Comparison of ENCODE assay signal across 19 cellular contexts in genomic region chr5:437281-437771, GRCh38. TPM values are rescaled to one million over a fixed set of nuclear protein-coding genes. Genes with fewer than 3 reads are reported as not detected.
A peak's percentile ranks its signal among the peaks of the same experiment; 100 is the strongest.
DNase-seq lines count a peak whose midpoint lies in the region; ATAC-seq, FAIRE-seq and TF ChIP-seq lines count a peak whose summit lies in the region.
"Had no signal": no experiment of that assay in that cellular context is flagged by ENCODE, and none has a peak within 500 bp of the region (broad histone marks: within the 10 kb centered on the region; RNA-seq: fewer than 3 reads in every experiment).

No MANE protein-coding gene starts in this region.

- no peaks in the 10 kb centered on the region for H3K27me3 ChIP-seq in right cardiac atrium (ENCODE audit: control insufficient read depth, insufficient read depth)
- peaks cover 36 to 51% of the 10 kb centered on the region in 2 experiments for H3K27me3 ChIP-seq in K562 (ENCODE audit: control insufficient read depth in 2 of 2, insufficient read depth in 2 of 2, low read length in 2 of 2)
- H3K27me3 ChIP-seq in upper lobe of right lung, result no peaks in the 10 kb centered on the region
- H3K27me3 ChIP-seq in smooth muscle cell (ENCODE audit: low read depth), result no peaks in the 10 kb centered on the region

- peaks cover 2% of the 10 kb centered on the region for H3K9me1 ChIP-seq in K562 (ENCODE audit: control insufficient read depth, insufficient read depth, low read length)

- DNase-seq in cardiac septum (ENCODE audit: low spot score), result peak; percentile 44
- no peak for DNase-seq in right cardiac atrium
- no peak for DNase-seq in K562 (ENCODE audit: extremely low read depth in 1 of 4, low spot score in 3 of 4)
- DNase-seq in mesenteric fat pad (ENCODE audit: low spot score), result peak; percentile 82
- peak; percentile 52 for DNase-seq in upper lobe of right lung
- no peak for DNase-seq in smooth muscle cell (lab: John Stamatoyannopoulos, UW; ENCODE audit: unreplicated experiment)
- DNase-seq: activated CD4-positive, alpha-beta memory T cell treated with anti-CD3 and anti-CD28 coated beads for 36 hours; activated gamma-delta T cell treated with Interleukin-2 at 50 U/mL for 16 hours; activated T-cell treated with anti-CD3 and anti-CD28 coated beads for 4 hours; amniotic stem cell; C1 segment of cervical spinal cord; hippocampal formation; KG1; NCI-H524 treated with DMSO at 0.1 percent for 48 hours; nucleus accumbens; stimulated activated CD8-positive, alpha-beta memory T cell treated with anti-CD3 and anti-CD28 coated beads, Interleukin-4, amount 100 ng/mL, for 48 hours; T-helper 9 cell had no signal

- BruUV-seq in K562 (replicated peaks; lab: Mats Ljungman, UMichigan), result no TSS peak

- no peak for TF ChIP-seq EP300 in K562 (IDR thresholded peaks at IDR 0.05; ENCODE audit: low read length)

- no peak for TF ChIP-seq POLR2A in K562 (conservative IDR thresholded peaks at IDR 0.05)

- H3K9ac ChIP-seq in K562 (ENCODE audit: insufficient read depth in 1 of 2, low read depth in 2 of 2, low read length in 2 of 2) (peak overlapping the region in 1 of 2 experiments; percentile 28; a peak in 2 of 4 replicates), smooth muscle cell (ENCODE audit: low read depth) (no peak overlapping the region)

- intact Hi-C loops in cardiac septum (cut with DNase I) (no loop called here), right cardiac atrium (cut with DNase I) (no loop called here), K562 (cut with micrococcal nuclease) (loop anchor here (5.0 kb wide), 1 partner anchor 250 kb away; no protein-coding TSS in a partner anchor), upper lobe of right lung (cut with DNase I) (loop anchor here (10.0 kb wide), 1 partner anchor 123 kb away; no protein-coding TSS in a partner anchor)

- in situ Hi-C loops in K562 (cut with MboI), result no loop called here

- H3K4me1 ChIP-seq in right cardiac atrium (ENCODE audit: control insufficient read depth, insufficient read depth, low read length) (no peaks in the 10 kb centered on the region), K562 (replicated peaks in 1 of 2; ENCODE audit: control insufficient read depth in 2 of 2, insufficient read depth in 2 of 2, low read length in 2 of 2) (peaks cover 7 to 51% of the 10 kb centered on the region in 2 experiments; a peak in 4 of 5 replicates), upper lobe of right lung (peaks cover 7% of the 10 kb centered on the region), smooth muscle cell (ENCODE audit: low read depth) (peaks cover 6% of the 10 kb centered on the region)

- H3K27ac ChIP-seq in right cardiac atrium (ENCODE audit: low read length), result no peak overlapping the region
- no peak overlapping the region for H3K27ac ChIP-seq in K562 (ENCODE audit: extremely low read depth, low read depth, low read length)
- H3K27ac ChIP-seq in upper lobe of right lung, result no peak overlapping the region
- H3K27ac ChIP-seq in smooth muscle cell (ENCODE audit: low read depth), result no peak overlapping the region

- H3K36me3 ChIP-seq in K562 (ENCODE audit: control insufficient read depth, insufficient read depth, low read length) (no peaks in the 10 kb centered on the region), upper lobe of right lung (no peaks in the 10 kb centered on the region), smooth muscle cell (ENCODE audit: low read depth) (no peaks in the 10 kb centered on the region)

- ATAC-seq in right cardiac atrium, result no peak
- no peak for ATAC-seq in K562
- no peak for ATAC-seq in upper lobe of right lung
- no peak for ATAC-seq in HG03196 (IDR thresholded peaks at IDR 0.05; ENCODE audit: unreplicated experiment)
- ATAC-seq in HG03571 (IDR thresholded peaks at IDR 0.05; ENCODE audit: unreplicated experiment), result no peak

- peaks cover 3% of the 10 kb centered on the region for H3F3A ChIP-seq in smooth muscle cell (ENCODE audit: low read depth)

- POLR2A ChIA-PET in K562 (lab: Yijun Ruan, JAX), result interaction anchor here (0.6 kb wide), 1 partner anchor 18 kb away, joined by 3 read pairs; no protein-coding TSS in a partner anchor

- H3K4me3 ChIP-seq in right cardiac atrium (ENCODE audit: low read length) (no peak overlapping the region), K562 (no peak overlapping the region), upper lobe of right lung (no peak overlapping the region), smooth muscle cell (no peak overlapping the region)

- FAIRE-seq in K562 (lab: Jason Lieb, UNC), result no peak

- H4K20me1 ChIP-seq in K562 (replicated peaks; ENCODE audit: control insufficient read depth, insufficient read depth, low read length) (no peaks in the 10 kb centered on the region; the same call in 1 of the 2 replicates), smooth muscle cell (ENCODE audit: low read depth) (no peaks in the 10 kb centered on the region)

- TF ChIP-seq CTCF in K562 (IDR thresholded peaks at IDR 0.05 in 2 of 3, conservative IDR thresholded peaks at IDR 0.05 in 1 of 3; ENCODE audit: insufficient read depth in 2 of 3, low read depth in 1 of 3, low read length in 3 of 3) (no peak), upper lobe of right lung (IDR thresholded peaks at IDR 0.05) (no peak), smooth muscle cell (IDR thresholded peaks at IDR 0.05; ENCODE audit: borderline replicate concordance, insufficient read depth, poor library complexity, severe bottlenecking) (no peak)

- peak overlapping the region; percentile 43; the same call in 1 of the 2 replicates for H2AFZ ChIP-seq in K562 (ENCODE audit: low read depth, low read length)
- H2AFZ ChIP-seq in smooth muscle cell (ENCODE audit: low read depth), result no peak overlapping the region

- no peaks in the 10 kb centered on the region for H3K9me3 ChIP-seq in right cardiac atrium (ENCODE audit: control insufficient read depth, low read length)
- no peaks in the 10 kb centered on the region for H3K9me3 ChIP-seq in K562 (replicated peaks; ENCODE audit: control insufficient read depth, insufficient read depth, low read depth, low read length)
- no peaks in the 10 kb centered on the region for H3K9me3 ChIP-seq in upper lobe of right lung
- H3K9me3 ChIP-seq in smooth muscle cell (replicated peaks; ENCODE audit: low read depth), result no peaks in the 10 kb centered on the region

- TF ChIP-seq RAD21 in K562 (CRISPR knock-in tag; conservative IDR thresholded peaks at IDR 0.05 in 1 of 2, IDR thresholded peaks at IDR 0.05 in 1 of 2), result no peak

- H3K79me2 ChIP-seq in K562 (ENCODE audit: control insufficient read depth, insufficient read depth, low read length) (peaks cover 5% of the 10 kb centered on the region; the same call in 2 of the 3 replicates), smooth muscle cell (ENCODE audit: low read depth) (peaks cover 8% of the 10 kb centered on the region)

- CTCF ChIA-PET in K562 (lab: Yijun Ruan, JAX; ENCODE audit: low intra/inter-chr PET ratio), result no interaction called here

- H3K4me2 ChIP-seq in K562 (ENCODE audit: insufficient read depth, low read length) (no peak overlapping the region), smooth muscle cell (no peak overlapping the region)

- WGBS in right cardiac atrium, result 45% methylated on average over 18 of the region's 18 CpGs
- 25% methylated on average over 18 of the region's 18 CpGs for WGBS in K562 (ENCODE audit: insufficient coverage, low coverage, missing lambda C conversion rate)
- 39% methylated on average over 18 of the region's 18 CpGs for WGBS in smooth muscle cell (ENCODE audit: low lambda C conversion rate)

TF ChIP-seq in K562, 482 proteins besides CTCF, POLR2A, EP300 and RAD21:
- TF ChIP-seq CBFA2T3 (IDR thresholded peaks at IDR 0.05) (peak; percentile 9; the same call in 1 of the 2 replicates), ETS2 (tag; IDR thresholded peaks at IDR 0.05; ENCODE audit: borderline replicate concordance, poor library complexity, severe bottlenecking) (no peak), CTCFL (IDR thresholded peaks at IDR 0.05; ENCODE audit: borderline replicate concordance, insufficient read depth, low read depth, low read length, poor library complexity, severe bottlenecking) (no peak)

RNA-seq across cellular contexts. Expression of gene EXOC3, which starts 5.7 kb away (rescaled TPM):
- total RNA-seq in cardiac septum (42.9 TPM), right cardiac atrium (10 to 100 TPM; 42.4 to 50.2 (median 46.5) TPM), K562 (2014; rRNA removed) (22.4 and 27.5 TPM in 2 replicates), K562 (2014; rRNA removed; fragmentation: Illumina TruSeq; extraction: Trizol) (13.9 and 16.5 TPM in 2 replicates), K562 (2015; rRNA removed; fragmentation: Illumina TruSeq; extraction: Trizol) (22.4 and 22.9 TPM in 2 replicates), K562 (2021) (41.0 and 41.9 TPM in 2 replicates), mesenteric fat pad (58.5 TPM), upper lobe of right lung (59.5 TPM), smooth muscle cell (22.6 and 30.5 TPM in 2 replicates)
- polyA plus RNA-seq in right cardiac atrium (30.1 TPM), K562 (2011; rRNA removed) (15.5 and 18.8 TPM in 2 replicates), K562 (2014; fragmentation: Illumina TruSeq; extraction: Trizol) (22.9 and 25.8 TPM in 2 replicates), K562 (2014; fragmentation: Nextera tagmentation; extraction: Ambion mirVana) (1 to 10 TPM; 1.4 to 3.7 TPM), K562 (2014; rRNA removed) (25.6 and 26.4 TPM in 2 replicates), smooth muscle cell (22.9 and 23.6 TPM in 2 replicates)
- 103 and 177 TPM in 2 replicates for total RNA-seq in K562 (2011; cell fraction: chromatin; rRNA removed; ENCODE audit: low replicate concordance)
- 66.8 and 69.0 TPM in 2 replicates for total RNA-seq in K562 (2011; cell fraction: nucleolus; rRNA removed)
- total RNA-seq in K562 (2011; cell fraction: nucleoplasm; rRNA removed), result 75.2 and 79.0 TPM in 2 replicates
- polyA plus RNA-seq in K562 (2011; cell fraction: cytosol; rRNA removed), result 12.0 and 15.7 TPM in 2 replicates
- 37.6 and 54.4 TPM in 2 replicates for polyA plus RNA-seq in K562 (2011; cell fraction: nucleus; rRNA removed)
- 34.5 and 78.0 TPM in 2 replicates for polyA plus RNA-seq in K562 (2012)
- polyA minus RNA-seq in K562 (2011; rRNA and poly(A)+ RNA removed), result 13.4 and 17.1 TPM in 2 replicates
- polyA minus RNA-seq in K562 (2011; cell fraction: cytosol; rRNA and poly(A)+ RNA removed), result 14.6 and 14.7 TPM in 2 replicates
- polyA minus RNA-seq in K562 (2011; cell fraction: nucleus; rRNA and poly(A)+ RNA removed), result 18.3 and 25.2 TPM in 2 replicates

Comparison
In these comparisons a context has a peak if more than half of its experiments do, and no peak if none do; other contexts are left out.
1. DNase-seq: peak in cardiac septum (single experiment), mesenteric fat pad (single experiment) and upper lobe of right lung (single experiment); none in right cardiac atrium (0 of 3), K562 (0 of 4) and smooth muscle cell (single experiment).
2. intact Hi-C loops: an anchor here in K562 (5.0 kb wide) and upper lobe of right lung (10.0 kb wide); none called in cardiac septum and right cardiac atrium.